In genomic region chr2:2253139-2254016, GRCh38 we compare ENCODE assay signal across 2 cellular contexts.
TF ChIP-seq lines count a peak whose summit lies in the region.

No MANE protein-coding gene starts in this region.

TF ChIP-seq in IMR-90, 13 proteins besides CTCF, POLR2A, EP300 and RAD21:
- TF ChIP-seq MAFK (IDR thresholded peaks at IDR 0.05; ENCODE audit: low read depth, low read length), result 0 out of 2 replicates have a peak, but pooled peaks have one; percentile 22
- no peak for TF ChIP-seq USF2 (IDR thresholded peaks at IDR 0.05; ENCODE audit: low read depth, low read length)

TF ChIP-seq in H1, 55 proteins besides CTCF, POLR2A, EP300 and RAD21:
- TF ChIP-seq CBX5 (IDR thresholded peaks at IDR 0.05; ENCODE audit: low read depth, low read length), result no peak
- 0 out of 2 replicates have a peak, but pooled peaks have one; percentile 39 for TF ChIP-seq MAFK (IDR thresholded peaks at IDR 0.05; ENCODE audit: low read depth, low read length)
